1 cellular context compared by ENCODE assay signal in genomic region chr17:29117440-29117753, GRCh38.
TF ChIP-seq lines count a peak whose summit lies in the region.

No MANE protein-coding gene starts in this region.

TF ChIP-seq in GM23338, 12 proteins besides CTCF, POLR2A, EP300 and RAD21 (continued from another document):
- TF ChIP-seq ZNF462 (CRISPR knock-in tag; IDR thresholded peaks at IDR 0.05): no peak
- TF ChIP-seq ZNF114 (CRISPR knock-in tag; IDR thresholded peaks at IDR 0.05): no peak
- TF ChIP-seq POLR2AphosphoS5 (IDR thresholded peaks at IDR 0.05; ENCODE audit: low read depth): no peak
- no peak for TF ChIP-seq REST (IDR thresholded peaks at IDR 0.05; ENCODE audit: unreplicated experiment)
- TF ChIP-seq ZNF331 (CRISPR knock-in tag; IDR thresholded peaks at IDR 0.05; ENCODE audit: low read depth): no peak
- TF ChIP-seq CREB1 (CRISPR knock-in tag; IDR thresholded peaks at IDR 0.05; ENCODE audit: low read depth): no peak
TF ChIP-seq in GM23338: peak in this region for 0.
